Comparison of ENCODE assay signal across 8 cellular contexts in genomic region chrX:131827935-131828334, GRCh38.
A peak's percentile ranks its signal among the peaks of the same experiment; 100 is the strongest.
DNase-seq lines count a peak whose midpoint lies in the region; ATAC-seq and TF ChIP-seq lines count a peak whose summit lies in the region.

No MANE protein-coding gene starts in this region.

- TF ChIP-seq EP300 in ovary (IDR thresholded peaks at IDR 0.05): no peak

- H2BK12ac ChIP-seq in mesenchymal stem cell (ENCODE audit: low read length in 2 of 2): no peak overlapping the region

- peak; percentile 48 for ATAC-seq in HG02759 (IDR thresholded peaks at IDR 0.05; ENCODE audit: unreplicated experiment)
- ATAC-seq in activated T-helper 17 cell treated with anti-CD3 and anti-CD28 coated beads, Interleukin-2, amount 50 U/mL, for 72 hours (replicated peaks): peak; percentile 81

- H3K18ac ChIP-seq in mesenchymal stem cell (ENCODE audit: low read depth in 1 of 2, low read length in 2 of 2): no peak overlapping the region

- no peak for TF ChIP-seq POLR2A in ovary (IDR thresholded peaks at IDR 0.05)

- H3K14ac ChIP-seq in mesenchymal stem cell (ENCODE audit: low read length in 2 of 2): no peak overlapping the region

- peak overlapping the region; percentile 31 for H3K4me3 Mint-ChIP-seq in activated T-helper 17 cell treated with anti-CD3 and anti-CD28 coated beads, Interleukin-2, amount 50 U/mL, for 72 hours

- H2AK5ac ChIP-seq in mesenchymal stem cell (ENCODE audit: low read length, severe bottlenecking): no peak overlapping the region

- peak overlapping the region; percentile 22 for H3K4me2 ChIP-seq in mesenchymal stem cell (ENCODE audit: low read length, poor library complexity, severe bottlenecking)

- TF ChIP-seq CTCF in GM13976 (IDR thresholded peaks at IDR 0.05; ENCODE audit: borderline replicate concordance, control extremely low read depth, extremely low read depth, insufficient read depth, missing control alignments): peak; percentile 22
- TF ChIP-seq CTCF in ovary (IDR thresholded peaks at IDR 0.05): no peak
- no peak for TF ChIP-seq CTCF in ascending aorta (IDR thresholded peaks at IDR 0.05)

- no peaks in the 10 kb centered on the region for H3K9me3 ChIP-seq in mesenchymal stem cell (ENCODE audit: control insufficient read depth, low read length)
- H3K9me3 ChIP-seq in ovary: no peaks in the 10 kb centered on the region
- no peaks in the 10 kb centered on the region for H3K9me3 ChIP-seq in ascending aorta

- H3K36me3 ChIP-seq in mesenchymal stem cell (ENCODE audit: control insufficient read depth in 1 of 2, insufficient read depth in 2 of 2, low read depth in 1 of 2, low read length in 2 of 2) (no peaks in the 10 kb centered on the region), ovary (no peaks in the 10 kb centered on the region), ascending aorta (no peaks in the 10 kb centered on the region)

- H3K27me3 Mint-ChIP-seq in activated T-helper 17 cell treated with anti-CD3 and anti-CD28 coated beads, Interleukin-2, amount 50 U/mL, for 72 hours: no peaks in the 10 kb centered on the region

- no peak overlapping the region for H2AFZ ChIP-seq in mesenchymal stem cell (ENCODE audit: low read depth, low read length)

- H3K27ac ChIP-seq in mesenchymal stem cell (ENCODE audit: low read length, poor library complexity, severe bottlenecking) (no peak overlapping the region), ovary (no peak overlapping the region), ascending aorta (no peak overlapping the region)

- H4K91ac ChIP-seq in mesenchymal stem cell (ENCODE audit: low read length): no peak overlapping the region

- no peak overlapping the region for H3K23ac ChIP-seq in mesenchymal stem cell (ENCODE audit: low read length in 2 of 2)

- H3K4me1 Mint-ChIP-seq in activated T-helper 17 cell treated with anti-CD3 and anti-CD28 coated beads, Interleukin-2, amount 50 U/mL, for 72 hours: no peaks in the 10 kb centered on the region

- H3K27me3 ChIP-seq in mesenchymal stem cell (ENCODE audit: control insufficient read depth in 1 of 2, insufficient read depth in 1 of 2, low read length in 2 of 2): peaks cover 0 to 23% of the 10 kb centered on the region in 2 experiments
- H3K27me3 ChIP-seq in ovary: no peaks in the 10 kb centered on the region
- H3K27me3 ChIP-seq in ascending aorta: no peaks in the 10 kb centered on the region

- H3K4me3 ChIP-seq in mesenchymal stem cell (ENCODE audit: insufficient read depth in 1 of 2, low read depth in 1 of 2, low read length in 2 of 2) (no peak overlapping the region), ovary (no peak overlapping the region), ascending aorta (no peak overlapping the region)

- no peak overlapping the region for H2BK15ac ChIP-seq in mesenchymal stem cell (ENCODE audit: low read depth, poor library complexity, severe bottlenecking)

- H4K8ac ChIP-seq in mesenchymal stem cell (ENCODE audit: low read length): no peak overlapping the region

- peaks cover 2% of the 10 kb centered on the region for H3K79me1 ChIP-seq in mesenchymal stem cell (replicated peaks; ENCODE audit: low read length, poor library complexity, severe bottlenecking)

- no peak overlapping the region for H3K9ac ChIP-seq in mesenchymal stem cell (ENCODE audit: low read length)

- peak overlapping the region; percentile 53 for H3K27ac Mint-ChIP-seq in activated T-helper 17 cell treated with anti-CD3 and anti-CD28 coated beads, Interleukin-2, amount 50 U/mL, for 72 hours

- WGBS in mesenchymal stem cell: 0% methylated on average over 1 of the region's 2 CpGs
- 57 to 65% (median 59%) methylated on average over 2 of the region's 2 CpGs for WGBS in ovary, 3 donors

- no peaks in the 10 kb centered on the region for H3K9me3 Mint-ChIP-seq in activated T-helper 17 cell treated with anti-CD3 and anti-CD28 coated beads, Interleukin-2, amount 50 U/mL, for 72 hours

- H3K4me1 ChIP-seq in mesenchymal stem cell (ENCODE audit: control insufficient read depth, insufficient read depth, low read depth, low read length) (peaks cover 2% of the 10 kb centered on the region), ovary (ENCODE audit: insufficient read depth) (peaks cover 2% of the 10 kb centered on the region), ascending aorta (no peaks in the 10 kb centered on the region)

- H3K36me3 Mint-ChIP-seq in activated T-helper 17 cell treated with anti-CD3 and anti-CD28 coated beads, Interleukin-2, amount 50 U/mL, for 72 hours (ENCODE audit: low read depth): no peaks in the 10 kb centered on the region

- H2BK5ac ChIP-seq in mesenchymal stem cell (ENCODE audit: low read depth, low read length, poor library complexity, severe bottlenecking): no peak overlapping the region

- H2BK120ac ChIP-seq in mesenchymal stem cell (ENCODE audit: low read depth, low read length): no peak overlapping the region

- no peak overlapping the region for H3K4ac ChIP-seq in mesenchymal stem cell (ENCODE audit: low read depth in 1 of 2, low read length in 2 of 2)

- intact Hi-C loops in ovary (cut with DNase I) (no loop called here), ascending aorta (cut with DNase I) (no loop called here)

- peak; percentile 2 for DNase-seq in ACHN
- no peak for DNase-seq in GM13976 (ENCODE audit: low spot score)
- DNase-seq in NCI-H1105 (lab: John Stamatoyannopoulos, UW): peak; percentile 56
- DNase-seq in mesenchymal stem cell: peak; percentile 41
- no peak for DNase-seq in ovary
- no peak for DNase-seq in ascending aorta (ENCODE audit: low spot score in 2 of 2)

- in situ Hi-C loops in ACHN (cut with HindIII; ENCODE audit: low pct_ligation_motif_present, low pct_unique_long_range_greater_than_20kb, low sequenced_read_pairs): no loop called here
- in situ Hi-C loops in GM13976 (cut with MboI; ENCODE audit: low sequenced_read_pairs, unreplicated experiment): loop anchor here (25.0 kb wide), 1 partner anchor 784 kb away; no protein-coding TSS in a partner anchor

Comparison
In these comparisons a context has a peak if more than half of its experiments do, and no peak if none do; other contexts are left out.
1. DNase-seq: peak in ACHN (single experiment), NCI-H1105 (single experiment) and mesenchymal stem cell (single experiment); none in GM13976 (single experiment), ovary (0 of 5) and ascending aorta (0 of 2).